ENCODE assay signal across 15 cellular contexts in genomic region chr2:47080888-47081301, GRCh38.
"Had no signal": no experiment of that assay in that cellular context is flagged by ENCODE, and none has a peak within 500 bp of the region (broad histone marks: within the 10 kb centered on the region; RNA-seq: fewer than 3 reads in every experiment).

No MANE protein-coding gene starts in this region.

- ATAC-seq: stimulated activated memory B cell treated with anti-CD40 and anti-IgM and Interleukin-4, amounts not matched to agents 10 μg/mL and 1 μg/mL and 100 μg/mL, for 72 hours had no signal

- H3K27me3 Mint-ChIP-seq: activated naive CD8-positive, alpha-beta T cell treated with anti-CD3 and anti-CD28 coated beads, Interleukin-2, amount 10 ng/mL, durations not matched to agents 7 days and 5 days; stimulated activated memory B cell treated with anti-CD40 and anti-IgM and Interleukin-4, amounts not matched to agents 10 μg/mL and 1 μg/mL and 100 μg/mL, for 72 hours had no signal

- H3K4me3 Mint-ChIP-seq: activated naive CD8-positive, alpha-beta T cell treated with anti-CD3 and anti-CD28 coated beads, Interleukin-2, amount 10 ng/mL, durations not matched to agents 7 days and 5 days; activated T-helper 1 cell treated with anti-CD3 and anti-CD28 coated beads, Interleukin-12 subunit alpha, Interleukin-12 subunit beta, Interleukin-2, Interleukin-4 antibody, amounts not matched to agents 30 ng/mL and 10 ng/mL and 1 ng/mL, durations not matched to agents 14 hours and 24 hours and 36 hours; nephron; stimulated activated memory B cell treated with anti-CD40 and anti-IgM and Interleukin-4, amounts not matched to agents 10 μg/mL and 1 μg/mL and 100 μg/mL, for 72 hours had no signal

- H3K36me3 Mint-ChIP-seq: activated naive CD8-positive, alpha-beta T cell treated with anti-CD3 and anti-CD28 coated beads, Interleukin-2, amount 10 ng/mL, durations not matched to agents 7 days and 5 days; stimulated activated memory B cell treated with anti-CD40 and anti-IgM and Interleukin-4, amounts not matched to agents 10 μg/mL and 1 μg/mL and 100 μg/mL, for 72 hours had no signal

- H3K9me3 Mint-ChIP-seq: activated naive CD8-positive, alpha-beta T cell treated with anti-CD3 and anti-CD28 coated beads, Interleukin-2, amount 10 ng/mL, durations not matched to agents 7 days and 5 days; activated T-helper 1 cell treated with anti-CD3 and anti-CD28 coated beads, Interleukin-12 subunit alpha, Interleukin-12 subunit beta, Interleukin-2, Interleukin-4 antibody, amounts not matched to agents 30 ng/mL and 10 ng/mL and 1 ng/mL, durations not matched to agents 14 hours and 24 hours and 36 hours; nephron; stimulated activated memory B cell treated with anti-CD40 and anti-IgM and Interleukin-4, amounts not matched to agents 10 μg/mL and 1 μg/mL and 100 μg/mL, for 72 hours had no signal

- H3K27ac Mint-ChIP-seq: activated T-helper 1 cell treated with anti-CD3 and anti-CD28 coated beads, Interleukin-12 subunit alpha, Interleukin-12 subunit beta, Interleukin-2, Interleukin-4 antibody, amounts not matched to agents 30 ng/mL and 10 ng/mL and 1 ng/mL, durations not matched to agents 14 hours and 24 hours and 36 hours had no signal

- DNase-seq: activated CD4-positive, alpha-beta T cell treated with anti-CD3 and anti-CD28 coated beads, Interleukin-2, amount 50 U/mL, for 1 hour; activated CD8-positive, alpha-beta memory T cell treated with anti-CD3 and anti-CD28 coated beads for 24 hours; activated naive CD4-positive, alpha-beta T cell; activated naive CD8-positive, alpha-beta T cell treated with anti-CD3 and anti-CD28 coated beads, Interleukin-2, amount 10 ng/mL, durations not matched to agents 7 days and 5 days; brain microvascular endothelial cell; effector memory CD4-positive, alpha-beta T cell; foreskin melanocyte; left ventricle myocardium inferior; occipital lobe; substantia nigra; T-helper 9 cell; transverse colon had no signal
